23 cellular contexts compared by ENCODE assay signal in genomic region chr6:49052901-49053300, GRCh38.
"Had no signal": no experiment of that assay in that cellular context is flagged by ENCODE, and none has a peak within 500 bp of the region (broad histone marks: within the 10 kb centered on the region; RNA-seq: fewer than 3 reads in every experiment).

No MANE protein-coding gene starts in this region.

- H3K27ac Mint-ChIP-seq: naive B cell; nephron; stimulated activated naive B cell treated with anti-CD40 and anti-IgM and Interleukin-4, amounts not matched to agents 10 μg/mL and 1 μg/mL and 100 μg/mL, for 72 hours; stimulated activated naive CD8-positive, alpha-beta T cell treated with anti-CD3 and anti-CD28 coated beads, Interleukin-15, amount 100 ng/mL, for 72 hours had no signal

- H3K4me3 Mint-ChIP-seq: naive B cell; nephron; stimulated activated naive B cell treated with anti-CD40 and anti-IgM and Interleukin-4, amounts not matched to agents 10 μg/mL and 1 μg/mL and 100 μg/mL, for 72 hours; stimulated activated naive CD8-positive, alpha-beta T cell treated with anti-CD3 and anti-CD28 coated beads, Interleukin-15, amount 100 ng/mL, for 72 hours had no signal

- H3K9ac ChIP-seq: parathyroid adenoma had no signal

- DNase-seq: caudate nucleus; colonic mucosa; effector CD4-positive, alpha-beta T cell; gastrocnemius medialis; glutamatergic neuron; islet precursor cell; left cardiac atrium; left ventricle myocardium superior; mesendoderm; naive B cell; retina; stimulated activated CD4-positive, alpha-beta T cell treated with anti-CD3 and anti-CD28 coated beads, Interleukin-2, amount 100 ng/mL, for 24 hours; stimulated activated CD4-positive, alpha-beta T cell treated with anti-CD3 and anti-CD28 coated beads, Interleukin-4, amount 100 ng/mL, for 4 hours; stimulated activated naive B cell treated with anti-CD40 and anti-IgM and Interleukin-4, amounts not matched to agents 10 μg/mL and 1 μg/mL and 100 μg/mL, for 72 hours; stimulated activated naive CD8-positive, alpha-beta T cell treated with anti-CD3 and anti-CD28 coated beads, Interleukin-15, amount 100 ng/mL, for 72 hours; testis had no signal

- H3K4me1 Mint-ChIP-seq: naive B cell; nephron; stimulated activated naive B cell treated with anti-CD40 and anti-IgM and Interleukin-4, amounts not matched to agents 10 μg/mL and 1 μg/mL and 100 μg/mL, for 72 hours; stimulated activated naive CD8-positive, alpha-beta T cell treated with anti-CD3 and anti-CD28 coated beads, Interleukin-15, amount 100 ng/mL, for 72 hours had no signal

- H3K36me3 Mint-ChIP-seq: naive B cell; stimulated activated naive B cell treated with anti-CD40 and anti-IgM and Interleukin-4, amounts not matched to agents 10 μg/mL and 1 μg/mL and 100 μg/mL, for 72 hours had no signal

- H2AFZ ChIP-seq: parathyroid adenoma had no signal

- H3K4me1 ChIP-seq: colonic mucosa, esophagus muscularis mucosa, gastrocnemius medialis, parathyroid adenoma, prostate gland, testis, tibial nerve had no signal

- H3K9me3 Mint-ChIP-seq: nephron had no signal

- H3K27me3 Mint-ChIP-seq: naive B cell; stimulated activated naive B cell treated with anti-CD40 and anti-IgM and Interleukin-4, amounts not matched to agents 10 μg/mL and 1 μg/mL and 100 μg/mL, for 72 hours; stimulated activated naive CD8-positive, alpha-beta T cell treated with anti-CD3 and anti-CD28 coated beads, Interleukin-15, amount 100 ng/mL, for 72 hours had no signal

- H3K9me3 ChIP-seq: colonic mucosa, esophagus muscularis mucosa, gastrocnemius medialis, prostate gland, testis, tibial nerve had no signal

- H3K79me2 ChIP-seq: parathyroid adenoma had no signal

- H3K36me3 ChIP-seq: colonic mucosa, esophagus muscularis mucosa, gastrocnemius medialis, prostate gland, tibial nerve had no signal

- H3K4me3 ChIP-seq: colonic mucosa, esophagus muscularis mucosa, gastrocnemius medialis, lung, prostate gland, testis, tibial nerve had no signal

- ATAC-seq: gastrocnemius medialis; left cardiac atrium; left ventricle myocardium superior; sciatic nerve; stimulated activated naive B cell treated with anti-CD40 and anti-IgM and Interleukin-4, amounts not matched to agents 10 μg/mL and 1 μg/mL and 100 μg/mL, for 72 hours; stimulated activated naive CD8-positive, alpha-beta T cell treated with anti-CD3 and anti-CD28 coated beads, Interleukin-15, amount 100 ng/mL, for 72 hours had no signal

- H3K27ac ChIP-seq: colonic mucosa, esophagus muscularis mucosa, gastrocnemius medialis, parathyroid adenoma, prostate gland, testis, tibial nerve had no signal

- H3K27me3 ChIP-seq: colonic mucosa, esophagus muscularis mucosa, gastrocnemius medialis, testis, tibial nerve had no signal
